ENCODE assay signal across 24 cellular contexts in genomic region chr10:31098091-31098490, GRCh38.
DNase-seq lines count a peak whose midpoint lies in the region; ATAC-seq and TF ChIP-seq lines count a peak whose summit lies in the region.
"Had no signal": no experiment of that assay in that cellular context is flagged by ENCODE, and none has a peak within 500 bp of the region (broad histone marks: within the 10 kb centered on the region; RNA-seq: fewer than 3 reads in every experiment).

No MANE protein-coding gene starts in this region.

- no peak overlapping the region for H3K4me2 ChIP-seq in skeletal muscle satellite cell (ENCODE audit: low read length)
- H3K4me2 ChIP-seq: KMS-11 had no signal

- no peaks in the 10 kb centered on the region for H3K9me3 ChIP-seq in skeletal muscle satellite cell (replicated peaks; ENCODE audit: low read length)
- H3K9me3 ChIP-seq: adrenal gland, left lung had no signal

- H3K4me3 ChIP-seq in fibroblast of pulmonary artery (replicated peaks; ENCODE audit: low read depth, low read length) = no peak overlapping the region
- no peak overlapping the region for H3K4me3 ChIP-seq in skeletal muscle satellite cell (ENCODE audit: low read length)
- H3K4me3 ChIP-seq: adrenal gland, cardiac muscle cell, GM12878, left lung, skin epidermis had no signal

- ATAC-seq in GM19324 (IDR thresholded peaks at IDR 0.05; ENCODE audit: low FRiP score, unreplicated experiment) = no peak
- ATAC-seq: activated CD4-positive, alpha-beta T cell treated with anti-CD3 and anti-CD28 coated beads for 36 hours; GM12878; left lung; natural killer cell treated with Interleukin-12 subunit alpha and Interleukin-12 subunit beta and Interleukin-15 and Interleukin-18, amount 100 ng/mL, for 72 hours had no signal

- H3K27me3 ChIP-seq in skeletal muscle satellite cell (ENCODE audit: control insufficient read depth, insufficient read depth, low read length) = no peaks in the 10 kb centered on the region
- H3K27me3 ChIP-seq: adrenal gland, cardiac muscle cell, left lung had no signal

- H3K4me1 ChIP-seq in skeletal muscle satellite cell (ENCODE audit: control insufficient read depth, insufficient read depth, low read length) = peaks cover 35% of the 10 kb centered on the region
- H3K4me1 ChIP-seq: adrenal gland had no signal

- peak; percentile 23 for DNase-seq in AG20443 (ENCODE audit: low spot score)
- DNase-seq in amniotic epithelial cell (ENCODE audit: low read depth) = peak; percentile 40
- peak; percentile 64 for DNase-seq in fibroblast of pulmonary artery (ENCODE audit: low read depth)
- DNase-seq in hepatic stellate cell (ENCODE audit: low spot score) = no peak
- no peak for DNase-seq in globus pallidus (ENCODE audit: low spot score)
- DNase-seq in activated naive CD4-positive, alpha-beta T cell treated with anti-CD3 and anti-CD28 coated beads, Interleukin-2, amount 50 U/mL, for 16 hours = no peak
- DNase-seq: ACHN; activated CD4-positive, alpha-beta T cell treated with anti-CD3 and anti-CD28 coated beads for 36 hours; activated T-cell treated with anti-CD3 and anti-CD28 coated beads, Interleukin-2, amount 50 U/mL, for 24 hours; adrenal gland; DMS79 treated with DMSO at 0.1 percent for 48 hours; HCEC 1CT; hypothalamus; left lung; NCI-H1694; NCI-H2171 treated with DMSO at 0.1 percent for 48 hours; NCI-H526 had no signal

- no peak for TF ChIP-seq CTCF in fibroblast of pulmonary artery (IDR thresholded peaks at IDR 0.05; ENCODE audit: low read length, missing control alignments)

- H3K36me3 ChIP-seq in skeletal muscle satellite cell (ENCODE audit: insufficient read depth, low read length) = no peaks in the 10 kb centered on the region
- H3K36me3 ChIP-seq: adrenal gland, cardiac muscle cell, left lung had no signal

- H3K9ac ChIP-seq in skeletal muscle satellite cell (ENCODE audit: low read depth, low read length) = peak overlapping the region; percentile 12
- H3K9ac ChIP-seq: KMS-11 had no signal

Comparison
In these comparisons a context has a peak if more than half of its experiments do, and no peak if none do; other contexts are left out.
1. DNase-seq: peak in AG20443 (single experiment), amniotic epithelial cell (single experiment) and fibroblast of pulmonary artery (single experiment); none in hepatic stellate cell (single experiment), globus pallidus (single experiment) and activated naive CD4-positive, alpha-beta T cell treated with anti-CD3 and anti-CD28 coated beads, Interleukin-2, amount 50 U/mL, for 16 hours (single experiment).